1 cellular context compared by ENCODE assay signal in genomic region chr1:28328228-28328648, GRCh38.
TF ChIP-seq lines count a peak whose summit lies in the region.

No MANE protein-coding gene starts in this region.

TF ChIP-seq in K562, 482 proteins besides CTCF, POLR2A, EP300 and RAD21 (continued from another document):
- 0 out of 2 replicates have a peak, but pooled peaks have one; percentile 23 for TF ChIP-seq RERE (CRISPR knock-in tag; IDR thresholded peaks at IDR 0.05; ENCODE audit: borderline replicate concordance)
- TF ChIP-seq ZNF212 (CRISPR knock-in tag; IDR thresholded peaks at IDR 0.05): 0 out of 2 replicates have a peak, but pooled peaks have one; percentile 7
- TF ChIP-seq ZNF699 (CRISPR knock-in tag; IDR thresholded peaks at IDR 0.05; ENCODE audit: insufficient replicate concordance): no peak
- no peak for TF ChIP-seq ZKSCAN1 (IDR thresholded peaks at IDR 0.05; ENCODE audit: low read depth, low read length)
- TF ChIP-seq KLF10 (CRISPR knock-in tag; IDR thresholded peaks at IDR 0.05): no peak
- TF ChIP-seq USF1 (CRISPR knock-in tag; IDR thresholded peaks at IDR 0.05): no peak
- TF ChIP-seq SMAD2 (IDR thresholded peaks at IDR 0.05; ENCODE audit: low read depth, low read length): no peak
- TF ChIP-seq POLR2AphosphoS2 (IDR thresholded peaks at IDR 0.05; ENCODE audit: low read length): no peak
- no peak for TF ChIP-seq ESRRA (IDR thresholded peaks at IDR 0.05; ENCODE audit: borderline replicate concordance, low read depth)
- no peak for TF ChIP-seq RBM39 (optimal IDR thresholded peaks at IDR 0.05; ENCODE audit: low read depth, low read length)
- TF ChIP-seq HMBOX1 (IDR thresholded peaks at IDR 0.05): no peak
- TF ChIP-seq HINFP (tag; conservative IDR thresholded peaks at IDR 0.05; ENCODE audit: low read depth): no peak
- TF ChIP-seq ZFP30 (CRISPR knock-in tag; IDR thresholded peaks at IDR 0.05; ENCODE audit: borderline replicate concordance): no peak
- no peak for TF ChIP-seq BRD9 (IDR thresholded peaks at IDR 0.05; ENCODE audit: low read depth, partially characterized antibody)
- no peak for TF ChIP-seq MCM2 (IDR thresholded peaks at IDR 0.05; ENCODE audit: low read depth)
- TF ChIP-seq ZNF668 (CRISPR knock-in tag; IDR thresholded peaks at IDR 0.05): no peak
- TF ChIP-seq JUN (IDR thresholded peaks at IDR 0.05; ENCODE audit: borderline replicate concordance, low read depth, low read length): no peak
- no peak for TF ChIP-seq JUN (CRISPR knock-in tag; IDR thresholded peaks at IDR 0.05; ENCODE audit: borderline replicate concordance)
- TF ChIP-seq MEF2A (IDR thresholded peaks at IDR 0.05; ENCODE audit: control insufficient read depth, low read depth, low read length): no peak
- 0 out of 2 replicates have a peak, but pooled peaks have one; percentile 47 for TF ChIP-seq HDAC8 (tag; IDR thresholded peaks at IDR 0.05)
- TF ChIP-seq HOXB6 (CRISPR knock-in tag; IDR thresholded peaks at IDR 0.05; ENCODE audit: borderline replicate concordance): no peak
- TF ChIP-seq THAP7 (CRISPR knock-in tag; IDR thresholded peaks at IDR 0.05): no peak
- TF ChIP-seq LEF1 (IDR thresholded peaks at IDR 0.05): no peak
